8 cellular contexts compared by ENCODE assay signal in the genomic region with DNA sequence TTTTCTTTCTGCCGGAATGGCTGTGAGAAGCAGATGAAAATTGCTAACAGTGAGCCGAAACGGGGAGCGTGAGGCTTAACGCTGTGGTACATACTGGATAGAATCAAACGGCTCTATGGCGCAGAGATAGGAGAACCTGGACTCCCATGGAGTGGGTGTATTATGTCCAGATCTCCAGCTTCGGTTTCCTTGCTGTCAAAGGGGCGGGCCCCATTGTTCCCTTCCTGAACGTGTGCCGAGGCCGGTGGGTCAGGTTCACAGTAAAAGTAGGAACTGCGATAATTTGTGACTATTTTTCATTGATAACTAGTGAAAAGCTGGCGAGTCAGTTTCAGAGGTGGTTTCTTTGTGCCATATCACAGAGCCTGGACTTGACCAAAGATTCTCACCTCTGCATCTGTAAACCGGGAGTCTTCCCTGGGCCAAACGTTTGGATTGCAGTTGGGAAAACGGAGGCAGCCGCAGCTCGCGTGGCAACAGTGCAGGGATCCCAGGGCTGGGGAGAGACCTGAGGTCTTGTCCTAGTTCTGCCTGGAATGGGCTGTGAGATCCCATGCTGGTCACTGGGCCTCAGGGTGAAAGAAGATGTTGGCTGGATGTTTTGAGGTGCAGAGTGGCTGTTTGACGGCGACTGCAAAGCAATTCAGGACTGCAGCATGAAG. TPM values are rescaled to one million over a fixed set of nuclear protein-coding genes. Genes with fewer than 3 reads are reported as not detected.
A peak's percentile ranks its signal among the peaks of the same experiment; 100 is the strongest.
DNase-seq lines count a peak whose midpoint lies in the region; ATAC-seq and TF ChIP-seq lines count a peak whose summit lies in the region.

No MANE protein-coding gene starts in this region.

- peak overlapping the region; percentile 95 for H3K4me3 Mint-ChIP-seq in activated T-cell treated with anti-CD3 and anti-CD28 coated beads, Interleukin-2, amount 50 U/mL, for 24 hours
- H3K4me3 Mint-ChIP-seq in activated naive CD8-positive, alpha-beta T cell, result peak overlapping the region; percentile 98

- H3K9me3 Mint-ChIP-seq in activated T-cell treated with anti-CD3 and anti-CD28 coated beads, Interleukin-2, amount 50 U/mL, for 24 hours, result no peaks in the 10 kb centered on the region
- H3K9me3 Mint-ChIP-seq in activated naive CD8-positive, alpha-beta T cell (ENCODE audit: low read depth), result no peaks in the 10 kb centered on the region

- H3K4me3 ChIP-seq in kidney epithelial cell (ENCODE audit: low read depth, low read length), result peak overlapping the region; percentile 85
- peak overlapping the region; percentile 96 for H3K4me3 ChIP-seq in thoracic aorta

- no peak for DNase-seq in activated T-cell treated with anti-CD3 and anti-CD28 coated beads, Interleukin-2, amount 50 U/mL, for 24 hours
- no peak for DNase-seq in activated T-cell treated with anti-CD3 and anti-CD28 coated beads, Interleukin-2, amount 50 U/mL, for 1 hour
- no peak for DNase-seq in kidney epithelial cell (ENCODE audit: low read depth)
- DNase-seq in thoracic aorta (ENCODE audit: low spot score), result no peak
- no peak for DNase-seq in MV-4-11 (lab: John Stamatoyannopoulos, UW)
- no peak for DNase-seq in NCI-H2171 (lab: John Stamatoyannopoulos, UW)

- H3K36me3 Mint-ChIP-seq in activated T-cell treated with anti-CD3 and anti-CD28 coated beads, Interleukin-2, amount 50 U/mL, for 24 hours (ENCODE audit: low read depth), result peaks cover 60% of the 10 kb centered on the region
- H3K36me3 Mint-ChIP-seq in activated naive CD8-positive, alpha-beta T cell, result peaks cover 20% of the 10 kb centered on the region

- H3K36me3 ChIP-seq in kidney epithelial cell (ENCODE audit: control insufficient read depth, insufficient read depth, low read length) (peaks cover 7% of the 10 kb centered on the region), thoracic aorta (peaks cover 34% of the 10 kb centered on the region)

- no peaks in the 10 kb centered on the region for H3K27me3 ChIP-seq in kidney epithelial cell (ENCODE audit: control insufficient read depth, insufficient read depth, low read length)
- H3K27me3 ChIP-seq in thoracic aorta (replicated peaks; ENCODE audit: insufficient read depth), result no peaks in the 10 kb centered on the region

- TF ChIP-seq CTCF in kidney epithelial cell (IDR thresholded peaks at IDR 0.05; ENCODE audit: insufficient read depth, low read length, poor library complexity, severe bottlenecking) (no peak), thoracic aorta (IDR thresholded peaks at IDR 0.05) (no peak)

- peak overlapping the region; percentile 100 for H3K27ac Mint-ChIP-seq in activated T-cell treated with anti-CD3 and anti-CD28 coated beads, Interleukin-2, amount 50 U/mL, for 24 hours
- H3K27ac Mint-ChIP-seq in activated naive CD8-positive, alpha-beta T cell, result peak overlapping the region; percentile 100

- H3K9me3 ChIP-seq in thoracic aorta, result no peaks in the 10 kb centered on the region

- peaks cover 42% of the 10 kb centered on the region for H3K4me1 Mint-ChIP-seq in activated T-cell treated with anti-CD3 and anti-CD28 coated beads, Interleukin-2, amount 50 U/mL, for 24 hours (ENCODE audit: low read depth)
- peaks cover 23% of the 10 kb centered on the region for H3K4me1 Mint-ChIP-seq in activated naive CD8-positive, alpha-beta T cell (ENCODE audit: low read depth)

- peaks cover 11 to 23% of the 10 kb centered on the region in 2 donors for H3K4me1 ChIP-seq in thoracic aorta (ENCODE audit: control insufficient read depth in 1 of 2, low read depth in 2 of 2)

- ATAC-seq in thoracic aorta (ENCODE audit: insufficient number of reproducible peaks, low FRiP score, low read depth) (no peak), HG02759 (IDR thresholded peaks at IDR 0.05; ENCODE audit: unreplicated experiment) (no peak)

- peak overlapping the region; percentile 71 to 77 for H3K27ac ChIP-seq in thoracic aorta

- H3K27me3 Mint-ChIP-seq in activated T-cell treated with anti-CD3 and anti-CD28 coated beads, Interleukin-2, amount 50 U/mL, for 24 hours, result no peaks in the 10 kb centered on the region
- no peaks in the 10 kb centered on the region for H3K27me3 Mint-ChIP-seq in activated naive CD8-positive, alpha-beta T cell

RNA-seq across cellular contexts. Expression of a gene that starts 0.8 kb away (rescaled TPM):
- total RNA-seq in kidney epithelial cell (2,478 and 2,480 TPM in 2 replicates), thoracic aorta (100 to 1,000 TPM; 718 to 766 TPM)

RNA-seq across cellular contexts. Expression of a gene that starts 11.3 kb away (rescaled TPM):
- total RNA-seq in kidney epithelial cell, result 0.13 TPM in 1 of 2 replicates, not detected in the other
- not detected for total RNA-seq in thoracic aorta

RNA-seq across cellular contexts. Expression of a gene that starts 12.7 kb away (rescaled TPM):
- 8.9 and 11.0 TPM in 2 replicates for total RNA-seq in kidney epithelial cell
- total RNA-seq in thoracic aorta, result 10 to 100 TPM; 12.7 to 35.8 TPM

RNA-seq across cellular contexts. Expression of a gene that starts 39.1 kb away (rescaled TPM):
- total RNA-seq in kidney epithelial cell, result not detected in 2 replicates
- not detected for total RNA-seq in thoracic aorta
